Comparison of ENCODE assay signal across 15 cellular contexts in the genomic region with DNA sequence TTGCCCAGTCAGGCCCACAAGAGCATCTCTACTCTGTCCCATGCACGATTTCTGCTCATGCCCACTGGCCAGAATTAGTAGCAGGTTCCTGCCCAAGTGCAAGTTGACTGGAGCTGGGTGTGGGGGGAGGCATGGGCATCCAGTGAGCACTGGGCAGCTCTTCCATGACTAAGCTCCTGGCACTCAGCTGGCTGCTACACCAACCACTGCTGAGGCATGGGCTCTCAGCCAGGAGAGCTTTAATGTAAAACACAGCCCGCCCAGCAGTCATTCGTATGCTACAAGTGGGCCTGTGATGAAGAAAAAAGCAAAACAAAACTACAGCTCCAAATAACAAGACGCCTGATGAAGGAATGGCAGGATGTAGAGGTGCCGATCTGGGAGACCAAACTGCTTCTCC.
A peak's percentile ranks its signal among the peaks of the same experiment; 100 is the strongest.
DNase-seq lines count a peak whose midpoint lies in the region; ATAC-seq lines count a peak whose summit lies in the region.
"Had no signal": no experiment of that assay in that cellular context is flagged by ENCODE, and none has a peak within 500 bp of the region (broad histone marks: within the 10 kb centered on the region; RNA-seq: fewer than 3 reads in every experiment).

No MANE protein-coding gene starts in this region.

- no peak overlapping the region for H3K27ac Mint-ChIP-seq in activated T-cell treated with anti-CD3 and anti-CD28 coated beads, Interleukin-2, amount 50 U/mL, for 24 hours
- H3K27ac Mint-ChIP-seq: CD4-positive, alpha-beta memory T cell; H9 had no signal

- DNase-seq in Daoy (ENCODE audit: low read depth) (peak; percentile 27), H4 (ENCODE audit: low spot score) (peak; percentile 20), MG63 (peak; percentile 53), HK-2 (ENCODE audit: unreplicated experiment) (no peak)
- no peak for DNase-seq in activated T-cell treated with anti-CD3 and anti-CD28 coated beads, Interleukin-2, amount 50 U/mL, for 24 hours
- DNase-seq: C1 segment of cervical spinal cord; Calu3; CD4-positive, alpha-beta memory T cell; COR-L47; DMS53; DMS79 treated with DMSO at 0.1 percent for 48 hours; GM23248; H9 had no signal

- H3K27me3 Mint-ChIP-seq in activated T-cell treated with anti-CD3 and anti-CD28 coated beads, Interleukin-2, amount 50 U/mL, for 24 hours = peaks cover 8% of the 10 kb centered on the region

- H3K9me3 ChIP-seq in MG63 = no peaks in the 10 kb centered on the region

- H3K36me3 ChIP-seq in MG63 = no peaks in the 10 kb centered on the region

- H3K4me3 ChIP-seq in MG63 = no peak overlapping the region
- H3K4me3 ChIP-seq: GM23248 had no signal

- no peaks in the 10 kb centered on the region for H3K4me1 Mint-ChIP-seq in activated T-cell treated with anti-CD3 and anti-CD28 coated beads, Interleukin-2, amount 50 U/mL, for 24 hours (ENCODE audit: low read depth)
- H3K4me1 Mint-ChIP-seq: CD4-positive, alpha-beta memory T cell; H9 had no signal

- H3K9me3 Mint-ChIP-seq in activated T-cell treated with anti-CD3 and anti-CD28 coated beads, Interleukin-2, amount 50 U/mL, for 24 hours = no peaks in the 10 kb centered on the region

- no peaks in the 10 kb centered on the region for H3K36me3 Mint-ChIP-seq in activated T-cell treated with anti-CD3 and anti-CD28 coated beads, Interleukin-2, amount 50 U/mL, for 24 hours (ENCODE audit: low read depth)
- H3K36me3 Mint-ChIP-seq: CD4-positive, alpha-beta memory T cell had no signal

- ATAC-seq in GM19455 (IDR thresholded peaks at IDR 0.05; ENCODE audit: unreplicated experiment) = no peak
- ATAC-seq: HCT116 had no signal

- no peak overlapping the region for H3K4me3 Mint-ChIP-seq in activated T-cell treated with anti-CD3 and anti-CD28 coated beads, Interleukin-2, amount 50 U/mL, for 24 hours
- H3K4me3 Mint-ChIP-seq: CD4-positive, alpha-beta memory T cell; H9 had no signal

- H3K27me3 ChIP-seq in MG63 = peaks cover 3% of the 10 kb centered on the region; the same call in 1 of the 2 replicates

Comparison
In these comparisons a context has a peak if more than half of its experiments do, and no peak if none do; other contexts are left out.
1. DNase-seq: peak in Daoy (single experiment), H4 (single experiment) and MG63 (single experiment); none in HK-2 (single experiment) and activated T-cell treated with anti-CD3 and anti-CD28 coated beads, Interleukin-2, amount 50 U/mL, for 24 hours (single experiment).